Comparison of ENCODE assay signal across 24 cellular contexts in the genomic region with DNA sequence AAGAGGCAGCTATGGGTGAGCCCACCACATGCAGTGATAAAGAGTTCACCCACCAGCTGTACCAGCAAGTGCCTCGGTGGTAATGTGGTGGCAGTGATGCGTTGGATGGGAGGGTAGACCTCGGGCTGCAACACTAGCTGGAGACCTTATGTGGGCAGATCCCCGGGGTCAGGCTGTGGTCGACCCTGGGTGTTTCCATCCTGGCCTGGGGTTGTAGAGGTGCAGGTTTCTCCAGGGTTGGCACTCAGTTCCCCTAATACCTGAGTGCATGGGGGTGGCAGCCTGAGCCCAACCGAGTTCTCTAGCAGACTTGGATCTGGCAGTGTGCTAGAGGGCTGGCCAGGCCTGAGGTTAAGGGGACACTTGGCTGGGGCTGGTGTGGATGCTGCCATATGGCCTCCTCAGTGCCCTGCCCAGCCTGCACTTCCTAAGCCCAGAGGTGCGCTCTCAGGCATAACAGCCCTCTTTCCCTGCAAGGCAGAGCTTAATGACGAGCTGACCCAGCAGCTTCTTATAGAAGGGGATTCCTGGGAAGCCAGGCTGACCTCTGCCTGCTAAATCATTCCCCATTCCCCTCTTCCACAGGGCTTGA.
"Had no signal": no experiment of that assay in that cellular context is flagged by ENCODE, and none has a peak within 500 bp of the region (broad histone marks: within the 10 kb centered on the region; RNA-seq: fewer than 3 reads in every experiment).

No MANE protein-coding gene starts in this region.

- H3K27ac ChIP-seq: cardiac muscle cell, lower lobe of right lung, spleen, transverse colon, uterus had no signal

- H3K27ac Mint-ChIP-seq: activated CD4-positive, alpha-beta T cell treated with anti-CD3 and anti-CD28 coated beads, Interleukin-2, amount 10 ng/mL, durations not matched to agents 7 days and 5 days; activated CD8-positive, alpha-beta memory T cell treated with anti-CD3 and anti-CD28 coated beads, Interleukin-2, amount 10 ng/mL, durations not matched to agents 7 days and 5 days; activated CD8-positive, alpha-beta T cell treated with anti-CD3 and anti-CD28 coated beads for 36 hours; activated naive CD4-positive, alpha-beta T cell treated with anti-CD3 and anti-CD28 coated beads, Interleukin-2, amount 10 ng/mL, durations not matched to agents 7 days and 5 days; activated naive CD8-positive, alpha-beta T cell treated with anti-CD3 and anti-CD28 coated beads, Interleukin-2, amount 50 U/mL, for 24 hours; naive B cell; stimulated activated naive CD8-positive, alpha-beta T cell treated with anti-CD3 and anti-CD28 coated beads, Interleukin-15, Interleukin-2, amounts not matched to agents 100 ng/mL and 50 ng/mL, for 24 hours had no signal

- H3K4me3 Mint-ChIP-seq: activated CD4-positive, alpha-beta T cell treated with anti-CD3 and anti-CD28 coated beads, Interleukin-2, amount 10 ng/mL, durations not matched to agents 7 days and 5 days; activated CD8-positive, alpha-beta memory T cell treated with anti-CD3 and anti-CD28 coated beads, Interleukin-2, amount 10 ng/mL, durations not matched to agents 7 days and 5 days; activated CD8-positive, alpha-beta T cell treated with anti-CD3 and anti-CD28 coated beads for 36 hours; activated naive CD4-positive, alpha-beta T cell treated with anti-CD3 and anti-CD28 coated beads, Interleukin-2, amount 10 ng/mL, durations not matched to agents 7 days and 5 days; activated naive CD8-positive, alpha-beta T cell treated with anti-CD3 and anti-CD28 coated beads, Interleukin-2, amount 50 U/mL, for 24 hours; stimulated activated naive CD8-positive, alpha-beta T cell treated with anti-CD3 and anti-CD28 coated beads, Interleukin-15, Interleukin-2, amounts not matched to agents 100 ng/mL and 50 ng/mL, for 24 hours had no signal

- ATAC-seq: activated CD8-positive, alpha-beta memory T cell treated with anti-CD3 and anti-CD28 coated beads, Interleukin-2, amount 10 ng/mL, durations not matched to agents 7 days and 5 days; activated CD8-positive, alpha-beta T cell treated with anti-CD3 and anti-CD28 coated beads for 36 hours; activated naive CD8-positive, alpha-beta T cell treated with anti-CD3 and anti-CD28 coated beads, Interleukin-2, amount 50 U/mL, for 24 hours; esophagus mucosa had no signal

- H3K9me3 ChIP-seq: lower lobe of right lung, spleen, transverse colon, uterus had no signal

- H3K27me3 ChIP-seq: cardiac muscle cell, spleen, transverse colon, uterus had no signal

- H3K4me3 ChIP-seq: cardiac muscle cell, lower lobe of right lung, spleen, transverse colon, uterus had no signal

- H3K36me3 ChIP-seq: cardiac muscle cell, lower lobe of right lung, spleen, transverse colon, uterus had no signal

- DNase-seq: activated CD4-positive, alpha-beta T cell treated with anti-CD3 and anti-CD28 coated beads, Interleukin-2, amount 10 ng/mL, durations not matched to agents 7 days and 5 days; activated CD4-positive, CD25-positive, alpha-beta regulatory T cell treated with anti-CD3 and anti-CD28 coated beads, Interleukin-2, amount 50 U/mL, for 72 hours; activated CD8-positive, alpha-beta memory T cell treated with anti-CD3 and anti-CD28 coated beads, Interleukin-2, amount 10 ng/mL, durations not matched to agents 7 days and 5 days; activated CD8-positive, alpha-beta T cell treated with anti-CD3 and anti-CD28 coated beads for 36 hours; activated effector memory CD4-positive, alpha-beta T cell treated with anti-CD3 and anti-CD28 coated beads, Interleukin-2, amount 50 U/mL, for 16 hours; activated naive CD4-positive, alpha-beta T cell treated with anti-CD3 and anti-CD28 coated beads, Interleukin-2, amount 10 ng/mL, durations not matched to agents 7 days and 5 days; activated naive CD8-positive, alpha-beta T cell treated with anti-CD3 and anti-CD28 coated beads, Interleukin-2, amount 50 U/mL, for 24 hours; activated T-cell treated with anti-CD3 and anti-CD28 coated beads for 4 hours; dermis blood vessel endothelial cell; effector CD8-positive, alpha-beta T cell; glutamatergic neuron; hippocampal formation; kidney glomerular epithelial cell; lower lobe of right lung; mesendoderm; naive B cell; posterior cingulate gyrus; spleen; stimulated activated CD4-positive, alpha-beta T cell treated with anti-CD3 and anti-CD28 coated beads, Interleukin-4, amount 100 ng/mL, for 4 hours; transverse colon; uterus had no signal

- H3K27me3 Mint-ChIP-seq: activated CD4-positive, alpha-beta T cell treated with anti-CD3 and anti-CD28 coated beads, Interleukin-2, amount 10 ng/mL, durations not matched to agents 7 days and 5 days; activated CD8-positive, alpha-beta memory T cell treated with anti-CD3 and anti-CD28 coated beads, Interleukin-2, amount 10 ng/mL, durations not matched to agents 7 days and 5 days; activated CD8-positive, alpha-beta T cell treated with anti-CD3 and anti-CD28 coated beads for 36 hours; activated naive CD4-positive, alpha-beta T cell treated with anti-CD3 and anti-CD28 coated beads, Interleukin-2, amount 10 ng/mL, durations not matched to agents 7 days and 5 days; naive B cell; stimulated activated naive CD8-positive, alpha-beta T cell treated with anti-CD3 and anti-CD28 coated beads, Interleukin-15, Interleukin-2, amounts not matched to agents 100 ng/mL and 50 ng/mL, for 24 hours had no signal

- H3K4me1 Mint-ChIP-seq: activated CD4-positive, alpha-beta T cell treated with anti-CD3 and anti-CD28 coated beads, Interleukin-2, amount 10 ng/mL, durations not matched to agents 7 days and 5 days; activated CD8-positive, alpha-beta memory T cell treated with anti-CD3 and anti-CD28 coated beads, Interleukin-2, amount 10 ng/mL, durations not matched to agents 7 days and 5 days; activated naive CD4-positive, alpha-beta T cell treated with anti-CD3 and anti-CD28 coated beads, Interleukin-2, amount 10 ng/mL, durations not matched to agents 7 days and 5 days; activated naive CD8-positive, alpha-beta T cell treated with anti-CD3 and anti-CD28 coated beads, Interleukin-2, amount 50 U/mL, for 24 hours; naive B cell had no signal

- H3K4me1 ChIP-seq: lower lobe of right lung, uterus had no signal

- H3K9me3 Mint-ChIP-seq: activated CD4-positive, alpha-beta T cell treated with anti-CD3 and anti-CD28 coated beads, Interleukin-2, amount 10 ng/mL, durations not matched to agents 7 days and 5 days had no signal

- H3K36me3 Mint-ChIP-seq: activated CD8-positive, alpha-beta memory T cell treated with anti-CD3 and anti-CD28 coated beads, Interleukin-2, amount 10 ng/mL, durations not matched to agents 7 days and 5 days; activated naive CD4-positive, alpha-beta T cell treated with anti-CD3 and anti-CD28 coated beads, Interleukin-2, amount 10 ng/mL, durations not matched to agents 7 days and 5 days; naive B cell had no signal
